In the genomic region with DNA sequence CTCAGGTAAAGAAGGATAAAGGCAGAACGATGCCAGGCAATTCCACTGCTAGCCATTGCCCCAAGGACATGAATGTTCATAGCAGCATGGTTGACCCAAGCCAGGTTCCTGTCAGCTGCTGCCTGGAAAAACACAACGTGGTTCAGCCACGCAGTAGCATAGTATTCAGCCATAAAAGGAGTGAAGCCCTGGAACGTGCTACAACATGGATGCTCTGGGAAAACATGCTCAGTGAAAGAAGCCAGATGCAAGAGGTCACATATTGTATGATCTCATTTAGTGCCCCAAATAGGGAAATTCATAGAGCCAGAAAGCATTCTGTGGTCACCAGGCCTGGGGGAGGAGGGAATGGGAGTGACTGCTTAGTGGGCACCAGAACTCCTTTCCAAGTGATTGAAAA, we compare ENCODE assay signal across 24 cellular contexts.
DNase-seq lines count a peak whose midpoint lies in the region; ATAC-seq and TF ChIP-seq lines count a peak whose summit lies in the region.
"Had no signal": no experiment of that assay in that cellular context is flagged by ENCODE, and none has a peak within 500 bp of the region (broad histone marks: within the 10 kb centered on the region; RNA-seq: fewer than 3 reads in every experiment).

No MANE protein-coding gene starts in this region.

- H3K4me1 Mint-ChIP-seq in progenitor cell of endocrine pancreas (ENCODE audit: low read depth): no peaks in the 10 kb centered on the region
- peaks cover 6 to 11% of the 10 kb centered on the region in 2 donors for H3K4me1 Mint-ChIP-seq in effector memory CD8-positive, alpha-beta T cell (ENCODE audit: low read depth in 2 of 2)

- H3K27me3 ChIP-seq in MG63: no peaks in the 10 kb centered on the region
- H3K27me3 ChIP-seq: neutrophil, suprapubic skin, vagina had no signal

- no peak for ATAC-seq in effector memory CD8-positive, alpha-beta T cell (replicated peaks)
- ATAC-seq: SK-N-SH treated with all-trans-retinoic acid at 6 μM for 48 hours; stimulated activated effector memory CD8-positive, alpha-beta T cell treated with anti-CD3 and anti-CD28 coated beads, Interleukin-12 subunit alpha, Interleukin-12 subunit beta, amount 100 ng/mL, for 72 hours had no signal

- no peaks in the 10 kb centered on the region for H3K36me3 Mint-ChIP-seq in progenitor cell of endocrine pancreas (ENCODE audit: insufficient read depth)
- H3K36me3 Mint-ChIP-seq in effector memory CD8-positive, alpha-beta T cell (ENCODE audit: insufficient read depth): no peaks in the 10 kb centered on the region
- H3K36me3 Mint-ChIP-seq: stimulated activated effector memory CD8-positive, alpha-beta T cell treated with anti-CD3 and anti-CD28 coated beads, Interleukin-12 subunit alpha, Interleukin-12 subunit beta, amount 100 ng/mL, for 72 hours had no signal

- H3K27ac Mint-ChIP-seq in progenitor cell of endocrine pancreas: peak overlapping the region; percentile 80
- H3K27ac Mint-ChIP-seq in effector memory CD8-positive, alpha-beta T cell: no peak overlapping the region
- H3K27ac Mint-ChIP-seq: activated naive CD8-positive, alpha-beta T cell treated with anti-CD3 and anti-CD28 coated beads, Interleukin-2, amount 10 ng/mL, durations not matched to agents 7 days and 5 days; stimulated activated effector memory CD8-positive, alpha-beta T cell treated with anti-CD3 and anti-CD28 coated beads, Interleukin-12 subunit alpha, Interleukin-12 subunit beta, amount 100 ng/mL, for 72 hours; T-helper 2 cell treated with Interferon-gamma antibody and Interleukin-4, amounts not matched to agents 5 μg/mL and 100 μg/mL, for 36 hours had no signal

- no peaks in the 10 kb centered on the region for H3K9me3 ChIP-seq in MG63
- H3K9me3 ChIP-seq: neutrophil, suprapubic skin, vagina had no signal

- H3K27me3 Mint-ChIP-seq in progenitor cell of endocrine pancreas: no peaks in the 10 kb centered on the region
- H3K27me3 Mint-ChIP-seq in effector memory CD8-positive, alpha-beta T cell: no peaks in the 10 kb centered on the region
- H3K27me3 Mint-ChIP-seq: activated naive CD8-positive, alpha-beta T cell treated with anti-CD3 and anti-CD28 coated beads, Interleukin-2, amount 10 ng/mL, durations not matched to agents 7 days and 5 days had no signal

- H3K4me3 Mint-ChIP-seq in progenitor cell of endocrine pancreas (ENCODE audit: low read depth): no peak overlapping the region
- no peak overlapping the region for H3K4me3 Mint-ChIP-seq in effector memory CD8-positive, alpha-beta T cell
- H3K4me3 Mint-ChIP-seq: activated naive CD8-positive, alpha-beta T cell treated with anti-CD3 and anti-CD28 coated beads, Interleukin-2, amount 10 ng/mL, durations not matched to agents 7 days and 5 days; stimulated activated effector memory CD8-positive, alpha-beta T cell treated with anti-CD3 and anti-CD28 coated beads, Interleukin-12 subunit alpha, Interleukin-12 subunit beta, amount 100 ng/mL, for 72 hours; T-helper 2 cell treated with Interferon-gamma antibody and Interleukin-4, amounts not matched to agents 5 μg/mL and 100 μg/mL, for 36 hours had no signal

- H3K9me3 Mint-ChIP-seq in progenitor cell of endocrine pancreas (ENCODE audit: low read depth): peaks cover 17% of the 10 kb centered on the region
- no peaks in the 10 kb centered on the region for H3K9me3 Mint-ChIP-seq in effector memory CD8-positive, alpha-beta T cell
- H3K9me3 Mint-ChIP-seq: activated naive CD8-positive, alpha-beta T cell treated with anti-CD3 and anti-CD28 coated beads, Interleukin-2, amount 10 ng/mL, durations not matched to agents 7 days and 5 days; stimulated activated effector memory CD8-positive, alpha-beta T cell treated with anti-CD3 and anti-CD28 coated beads, Interleukin-12 subunit alpha, Interleukin-12 subunit beta, amount 100 ng/mL, for 72 hours; T-helper 2 cell treated with Interferon-gamma antibody and Interleukin-4, amounts not matched to agents 5 μg/mL and 100 μg/mL, for 36 hours had no signal

- H3K36me3 ChIP-seq in MG63: no peaks in the 10 kb centered on the region
- H3K36me3 ChIP-seq: neutrophil, suprapubic skin, vagina, WERI-Rb-1 had no signal

- TF ChIP-seq CTCF in NB4 (IDR thresholded peaks at IDR 0.05; ENCODE audit: low read depth, low read length) (no peak), fibroblast of the aortic adventitia (IDR thresholded peaks at IDR 0.05; ENCODE audit: insufficient read depth, low read length) (no peak), progenitor cell of endocrine pancreas (IDR thresholded peaks at IDR 0.05; ENCODE audit: unreplicated experiment) (no peak)

- H3K4me3 ChIP-seq in NB4 (ENCODE audit: low read depth, low read length): no peak overlapping the region
- H3K4me3 ChIP-seq in fibroblast of the aortic adventitia (ENCODE audit: low read depth, low read length): no peak overlapping the region
- H3K4me3 ChIP-seq in MG63: no peak overlapping the region
- H3K4me3 ChIP-seq: suprapubic skin, vagina had no signal

- DNase-seq in AG20443 (ENCODE audit: low spot score): peak; percentile 9
- peak; percentile 4 for DNase-seq in NB4 (ENCODE audit: low read depth)
- peak; percentile 25 for DNase-seq in fibroblast of the aortic adventitia (ENCODE audit: low read depth)
- no peak for DNase-seq in progenitor cell of endocrine pancreas (ENCODE audit: low spot score, unreplicated experiment)
- no peak for DNase-seq in MG63
- no peak for DNase-seq in effector memory CD8-positive, alpha-beta T cell
- DNase-seq in effector CD8-positive, alpha-beta T cell (lab: John Stamatoyannopoulos, UW): no peak
- DNase-seq in AML-193 (lab: John Stamatoyannopoulos, UW): no peak
- DNase-seq: activated CD8-positive, alpha-beta memory T cell treated with anti-CD3 and anti-CD28 coated beads, Interleukin-2, amount 50 U/mL, for 4 hours; activated effector memory CD4-positive, alpha-beta T cell treated with Interleukin-2 at 50 U/mL for 16 hours; activated naive CD8-positive, alpha-beta T cell treated with anti-CD3 and anti-CD28 coated beads, Interleukin-2, amount 10 ng/mL, durations not matched to agents 7 days and 5 days; HCEC 1CT; mammary epithelial cell; NCI-H1417; NCI-H2081; NCI-H345; NCI-H774; WERI-Rb-1 had no signal

- TF ChIP-seq POLR2A in NB4 (IDR thresholded peaks at IDR 0.05; ENCODE audit: extremely low read depth, insufficient read length): no peak

Comparison
In these comparisons a context has a peak if more than half of its experiments do, and no peak if none do; other contexts are left out.
1. DNase-seq: peak in AG20443 (single experiment), NB4 (single experiment) and fibroblast of the aortic adventitia (single experiment); none in progenitor cell of endocrine pancreas (single experiment), MG63 (single experiment), effector memory CD8-positive, alpha-beta T cell (0 of 3), effector CD8-positive, alpha-beta T cell (single experiment) and AML-193 (0 of 2).